ENCODE assay signal across 11 cellular contexts in the genomic region with DNA sequence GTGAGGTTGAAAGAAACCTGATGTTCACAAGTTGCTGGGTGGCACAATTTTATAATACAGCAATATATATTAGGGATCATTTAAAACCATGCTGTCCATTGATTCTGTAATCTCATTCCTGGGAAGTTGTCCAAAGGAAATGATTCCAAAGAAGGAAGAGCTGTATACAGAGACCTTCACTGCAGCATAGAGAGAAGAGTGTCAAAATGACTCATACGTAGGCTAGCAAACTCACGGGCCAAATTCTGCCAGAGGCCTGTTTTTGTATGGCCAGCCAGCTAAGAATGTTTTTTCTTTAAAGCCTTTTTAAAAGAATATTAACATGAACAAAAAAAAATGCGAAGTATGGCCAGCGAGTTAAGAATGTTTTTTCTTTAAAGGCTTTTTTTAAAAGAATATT.
DNase-seq lines count a peak whose midpoint lies in the region; TF ChIP-seq lines count a peak whose summit lies in the region.
"Had no signal": no experiment of that assay in that cellular context is flagged by ENCODE, and none has a peak within 500 bp of the region (broad histone marks: within the 10 kb centered on the region; RNA-seq: fewer than 3 reads in every experiment).

No MANE protein-coding gene starts in this region.

- H2AK5ac ChIP-seq in mesendoderm (ENCODE audit: low read length): no peak overlapping the region

- no peak overlapping the region for H3K4ac ChIP-seq in mesendoderm (ENCODE audit: low read depth, low read length)

- H3K27me3 ChIP-seq in MG63 (no peaks in the 10 kb centered on the region), mesendoderm (ENCODE audit: insufficient read depth, low read length, poor library complexity) (no peaks in the 10 kb centered on the region)

- intact Hi-C loops in lower leg skin (cut with DNase I; ENCODE audit: low total_unique reads): no loop called here

- H3K4me1 ChIP-seq in mesendoderm (ENCODE audit: control insufficient read depth, low read depth, low read length): no peaks in the 10 kb centered on the region

- H3K36me3 ChIP-seq in MG63 (no peaks in the 10 kb centered on the region), mesendoderm (ENCODE audit: control insufficient read depth, insufficient read depth, low read length) (no peaks in the 10 kb centered on the region)

- H3K9me3 ChIP-seq in MG63: peaks cover 3% of the 10 kb centered on the region; the same call in 1 of the 2 replicates

- no peak for TF ChIP-seq POLR2A in lower leg skin (IDR thresholded peaks at IDR 0.05)

- TF ChIP-seq CTCF in AG09309 (IDR thresholded peaks at IDR 0.05; ENCODE audit: control insufficient read depth, insufficient read depth, low read depth, low read length, missing control alignments): no peak
- no peak for TF ChIP-seq CTCF in lower leg skin (IDR thresholded peaks at IDR 0.05)

- H3K79me1 ChIP-seq in mesendoderm (ENCODE audit: low read length): no peaks in the 10 kb centered on the region

- H4K8ac ChIP-seq in mesendoderm (ENCODE audit: low read depth, low read length): no peak overlapping the region

- H4K5ac ChIP-seq in mesendoderm (ENCODE audit: low read length): no peak overlapping the region

- H2BK15ac ChIP-seq in mesendoderm (replicated peaks; ENCODE audit: low read depth): no peak overlapping the region

- H3K56ac ChIP-seq in mesendoderm (ENCODE audit: low read length): no peak overlapping the region

- no peak overlapping the region for H3K4me2 ChIP-seq in mesendoderm (ENCODE audit: low read length)

- no peak overlapping the region for H2BK120ac ChIP-seq in mesendoderm (ENCODE audit: low read depth, low read length)

- H3K27ac ChIP-seq in mesendoderm (ENCODE audit: low read depth, low read length): no peak overlapping the region

- H3K4me3 ChIP-seq in AG09309 (ENCODE audit: control insufficient read depth, low read depth, low read length) (no peak overlapping the region), MG63 (no peak overlapping the region), mesendoderm (ENCODE audit: low read length) (no peak overlapping the region), lower leg skin (ENCODE audit: low read depth, poor library complexity, severe bottlenecking) (no peak overlapping the region)

- no peak overlapping the region for H3K9ac ChIP-seq in mesendoderm (ENCODE audit: low read length)

- no peak overlapping the region for H3K18ac ChIP-seq in mesendoderm (ENCODE audit: low read length)

- no CpG with 5 or more reads among the region's 4 CpGs for WGBS in mesendoderm (ENCODE audit: extremely low coverage, insufficient coverage, low lambda C conversion rate)
- 21 to 24% methylated on average over 4 of the region's 4 CpGs for WGBS in lower leg skin, 2 donors

- DNase-seq in AG09309 (ENCODE audit: low read depth) (peak; percentile 57), MG63 (peak; percentile 74), dedifferentiated amniotic fluid mesenchymal stem cell (ENCODE audit: extremely low spot score) (peak; percentile 86), mucosa of gallbladder (ENCODE audit: low spot score) (peak; percentile 45), mesendoderm (no peak), C1 segment of cervical spinal cord (lab: John Stamatoyannopoulos, UW) (no peak), lower leg skin (ENCODE audit: low spot score in 2 of 2) (no peak), NCI-H2107 treated with DMSO at 0.1 percent for 48 hours (lab: John Stamatoyannopoulos, UW; ENCODE audit: unreplicated experiment) (no peak)
- DNase-seq: activated T-cell treated with anti-CD3 and anti-CD28 coated beads for 4 hours, midbrain, SIG-M5 had no signal

- no peaks in the 10 kb centered on the region for H3K79me2 ChIP-seq in mesendoderm (ENCODE audit: control insufficient read depth, insufficient read depth, low read length)

- no peak overlapping the region for H3K23ac ChIP-seq in mesendoderm (ENCODE audit: low read length)

- no peak overlapping the region for H2BK5ac ChIP-seq in mesendoderm (ENCODE audit: low read length)

Comparison
In these comparisons a context has a peak if more than half of its experiments do, and no peak if none do; other contexts are left out.
1. DNase-seq: peak in AG09309 (single experiment), MG63 (single experiment), dedifferentiated amniotic fluid mesenchymal stem cell (single experiment) and mucosa of gallbladder (single experiment); none in mesendoderm (single experiment), C1 segment of cervical spinal cord (0 of 14), lower leg skin (0 of 2) and NCI-H2107 treated with DMSO at 0.1 percent for 48 hours (single experiment).